In genomic region chr10:62112325-62112724, GRCh38 we compare ENCODE assay signal across 26 cellular contexts.
DNase-seq lines count a peak whose midpoint lies in the region; ATAC-seq, FAIRE-seq and TF ChIP-seq lines count a peak whose summit lies in the region.
"Had no signal": no experiment of that assay in that cellular context is flagged by ENCODE, and none has a peak within 500 bp of the region (broad histone marks: within the 10 kb centered on the region; RNA-seq: fewer than 3 reads in every experiment).

No MANE protein-coding gene starts in this region.

- H2AFZ ChIP-seq in K562 (ENCODE audit: low read depth, low read length), result no peak overlapping the region

- H3K4me3 ChIP-seq in LNCaP clone FGC (ENCODE audit: low read depth, low read length), result no peak overlapping the region
- H3K4me3 ChIP-seq in K562, result no peak overlapping the region
- H3K4me3 ChIP-seq: sigmoid colon, stomach, tibial nerve had no signal

- CTCF ChIA-PET in K562 (lab: Yijun Ruan, JAX; ENCODE audit: low intra/inter-chr PET ratio), result no interaction called here

- H3K27me3 ChIP-seq in K562 (ENCODE audit: control insufficient read depth in 2 of 2, insufficient read depth in 2 of 2, low read length in 2 of 2), result no peaks in the 10 kb centered on the region
- H3K27me3 ChIP-seq: sigmoid colon, stomach, tibial nerve had no signal

- H3K4me3 Mint-ChIP-seq in activated naive CD4-positive, alpha-beta T cell treated with anti-CD3 and anti-CD28 coated beads, Interleukin-2, amount 50 U/mL, for 24 hours, result no peak overlapping the region
- H3K4me3 Mint-ChIP-seq: activated CD8-positive, alpha-beta memory T cell treated with anti-CD3 and anti-CD28 coated beads, Interleukin-2, amount 10 ng/mL, durations not matched to agents 7 days and 5 days; activated naive CD4-positive, alpha-beta T cell treated with anti-CD3 and anti-CD28 coated beads, Interleukin-2, amount 10 ng/mL, durations not matched to agents 7 days and 5 days; activated T-cell treated with anti-CD3 and anti-CD28 coated beads, Interleukin-2, amount 50 U/mL, for 72 hours; B cell; H9; memory B cell had no signal

- H3K4me1 Mint-ChIP-seq in activated naive CD4-positive, alpha-beta T cell treated with anti-CD3 and anti-CD28 coated beads, Interleukin-2, amount 50 U/mL, for 24 hours, result peaks cover 38% of the 10 kb centered on the region

- no peak for TF ChIP-seq RAD21 in K562 (CRISPR knock-in tag; conservative IDR thresholded peaks at IDR 0.05 in 1 of 2, IDR thresholded peaks at IDR 0.05 in 1 of 2)

- ATAC-seq in K562, result no peak
- ATAC-seq in HG03097 (IDR thresholded peaks at IDR 0.05; ENCODE audit: low FRiP score, unreplicated experiment), result no peak
- ATAC-seq: activated CD8-positive, alpha-beta memory T cell treated with anti-CD3 and anti-CD28 coated beads, Interleukin-2, amount 10 ng/mL, durations not matched to agents 7 days and 5 days; activated T-cell treated with anti-CD3 and anti-CD28 coated beads, Interleukin-2, amount 50 U/mL, for 72 hours had no signal

- TF ChIP-seq CTCF in LNCaP clone FGC (IDR thresholded peaks at IDR 0.05; ENCODE audit: control insufficient read depth, extremely low read depth, insufficient read depth) (no peak), K562 (IDR thresholded peaks at IDR 0.05 in 2 of 3, conservative IDR thresholded peaks at IDR 0.05 in 1 of 3; ENCODE audit: insufficient read depth in 2 of 3, low read depth in 1 of 3, low read length in 3 of 3) (no peak)

- BruUV-seq in K562 (replicated peaks; lab: Mats Ljungman, UMichigan), result no TSS peak

- no peak for FAIRE-seq in K562 (lab: Jason Lieb, UNC)
- FAIRE-seq: endometrium, GM12891 had no signal

- no peaks in the 10 kb centered on the region for H3K36me3 Mint-ChIP-seq in activated naive CD4-positive, alpha-beta T cell treated with anti-CD3 and anti-CD28 coated beads, Interleukin-2, amount 50 U/mL, for 24 hours
- H3K36me3 Mint-ChIP-seq: memory B cell had no signal

- no peak for TF ChIP-seq POLR2A in K562 (conservative IDR thresholded peaks at IDR 0.05)

- H3K27me3 Mint-ChIP-seq in activated naive CD4-positive, alpha-beta T cell treated with anti-CD3 and anti-CD28 coated beads, Interleukin-2, amount 50 U/mL, for 24 hours, result no peaks in the 10 kb centered on the region
- H3K27me3 Mint-ChIP-seq: activated CD8-positive, alpha-beta memory T cell treated with anti-CD3 and anti-CD28 coated beads, Interleukin-2, amount 10 ng/mL, durations not matched to agents 7 days and 5 days; activated naive CD4-positive, alpha-beta T cell treated with anti-CD3 and anti-CD28 coated beads, Interleukin-2, amount 10 ng/mL, durations not matched to agents 7 days and 5 days; B cell; memory B cell had no signal

- no peaks in the 10 kb centered on the region for H3K9me3 ChIP-seq in K562 (replicated peaks; ENCODE audit: control insufficient read depth, insufficient read depth, low read depth, low read length)
- H3K9me3 ChIP-seq: sigmoid colon, stomach, tibial nerve had no signal

- no peak overlapping the region for H3K9ac ChIP-seq in K562 (ENCODE audit: insufficient read depth in 1 of 2, low read depth in 2 of 2, low read length in 2 of 2)

- in situ Hi-C loops in K562 (cut with MboI), result loop anchor here (25.0 kb wide), 1 partner anchor 1650 kb away; no protein-coding TSS in a partner anchor

- H4K20me1 ChIP-seq in K562 (replicated peaks; ENCODE audit: control insufficient read depth, insufficient read depth, low read length), result no peaks in the 10 kb centered on the region

- H3K27ac ChIP-seq in K562 (ENCODE audit: extremely low read depth, low read depth, low read length), result no peak overlapping the region
- H3K27ac ChIP-seq: sigmoid colon, stomach, tibial nerve had no signal

- no peaks in the 10 kb centered on the region for H3K79me2 ChIP-seq in K562 (ENCODE audit: control insufficient read depth, insufficient read depth, low read length)

- intact Hi-C loops in K562 (cut with micrococcal nuclease), result no loop called here

- TF ChIP-seq EP300 in K562 (IDR thresholded peaks at IDR 0.05; ENCODE audit: low read length), result no peak

- H3K9me1 ChIP-seq in K562 (ENCODE audit: control insufficient read depth, insufficient read depth, low read length), result no peaks in the 10 kb centered on the region

- no peaks in the 10 kb centered on the region for H3K36me3 ChIP-seq in K562 (ENCODE audit: control insufficient read depth, insufficient read depth, low read length)
- H3K36me3 ChIP-seq: sigmoid colon, stomach, tibial nerve had no signal

- no peaks in the 10 kb centered on the region for H3K9me3 Mint-ChIP-seq in activated naive CD4-positive, alpha-beta T cell treated with anti-CD3 and anti-CD28 coated beads, Interleukin-2, amount 50 U/mL, for 24 hours
- H3K9me3 Mint-ChIP-seq: H9, memory B cell had no signal

- H3K4me2 ChIP-seq in K562 (ENCODE audit: insufficient read depth, low read length), result no peak overlapping the region

- H3K4me1 ChIP-seq in K562 (replicated peaks in 1 of 2; ENCODE audit: control insufficient read depth in 2 of 2, insufficient read depth in 2 of 2, low read length in 2 of 2), result no peaks in the 10 kb centered on the region
- H3K4me1 ChIP-seq: sigmoid colon had no signal

- no peak for DNase-seq in activated naive CD4-positive, alpha-beta T cell treated with anti-CD3 and anti-CD28 coated beads, Interleukin-2, amount 50 U/mL, for 16 hours
- DNase-seq in LNCaP clone FGC (ENCODE audit: low read depth) (peak; percentile 66), K562 (ENCODE audit: extremely low read depth in 1 of 4, low spot score in 3 of 4) (no peak), renal cortical epithelial cell (ENCODE audit: low read depth) (peak; percentile 37), MV-4-11 (lab: John Stamatoyannopoulos, UW) (no peak)
- DNase-seq in activated CD4-positive, CD25-positive, alpha-beta regulatory T cell (lab: John Stamatoyannopoulos, UW), result no peak
- DNase-seq: activated CD4-positive, alpha-beta T cell treated with anti-CD3 and anti-CD28 coated beads for 1 hour; activated CD8-positive, alpha-beta memory T cell treated with anti-CD3 and anti-CD28 coated beads, Interleukin-2, amount 10 ng/mL, durations not matched to agents 7 days and 5 days; activated naive CD4-positive, alpha-beta T cell treated with anti-CD3 and anti-CD28 coated beads, Interleukin-2, amount 10 ng/mL, durations not matched to agents 7 days and 5 days; activated T-cell treated with anti-CD3 and anti-CD28 coated beads, Interleukin-2, amount 50 U/mL, for 72 hours; aorta; dermis blood vessel endothelial cell; DND-41; H9; NCI-H2029 treated with DMSO at 0.1 percent for 48 hours; NCI-H774; SHP77; sigmoid colon; stomach had no signal

- POLR2A ChIA-PET in K562 (lab: Yijun Ruan, JAX), result no interaction called here

- H3K27ac Mint-ChIP-seq in activated naive CD4-positive, alpha-beta T cell treated with anti-CD3 and anti-CD28 coated beads, Interleukin-2, amount 50 U/mL, for 24 hours, result peak overlapping the region; percentile 35
- H3K27ac Mint-ChIP-seq: activated CD8-positive, alpha-beta memory T cell treated with anti-CD3 and anti-CD28 coated beads, Interleukin-2, amount 10 ng/mL, durations not matched to agents 7 days and 5 days; activated naive CD4-positive, alpha-beta T cell treated with anti-CD3 and anti-CD28 coated beads, Interleukin-2, amount 10 ng/mL, durations not matched to agents 7 days and 5 days; activated T-cell treated with anti-CD3 and anti-CD28 coated beads, Interleukin-2, amount 50 U/mL, for 72 hours; B cell; H9; memory B cell had no signal

TF ChIP-seq in K562, 482 proteins besides CTCF, POLR2A, EP300 and RAD21:
- TF ChIP-seq RBM25 (IDR thresholded peaks at IDR 0.05; ENCODE audit: low read depth, low read length, severe bottlenecking) (peak; percentile 57), NFYB (IDR thresholded peaks at IDR 0.05; ENCODE audit: extremely low read depth, insufficient read length) (no peak)

Comparison
In these comparisons a context has a peak if more than half of its experiments do, and no peak if none do; other contexts are left out.
1. DNase-seq: peak in LNCaP clone FGC (single experiment) and renal cortical epithelial cell (single experiment); none in activated naive CD4-positive, alpha-beta T cell treated with anti-CD3 and anti-CD28 coated beads, Interleukin-2, amount 50 U/mL, for 16 hours (single experiment), K562 (0 of 4), activated CD4-positive, CD25-positive, alpha-beta regulatory T cell (0 of 4) and MV-4-11 (single experiment).